Comparison of ENCODE assay signal across 6 cellular contexts in genomic region chr9:93323446-93323954, GRCh38.
A peak's percentile ranks its signal among the peaks of the same experiment; 100 is the strongest.
DNase-seq lines count a peak whose midpoint lies in the region; TF ChIP-seq lines count a peak whose summit lies in the region.
"Not testable (repeated sequence)": the region's sequence is repeated elsewhere in the genome, so short reads cannot be mapped to it uniquely, and the experiment has no call there.

No MANE protein-coding gene starts in this region.

- H3K4ac ChIP-seq in neuronal stem cell (ENCODE audit: low read length) = not testable (repeated sequence)

- H3K9ac ChIP-seq in BLaER1; Karpas-422 (ENCODE audit: low read length); neuronal stem cell (ENCODE audit: low read depth, low read length, poor library complexity): not testable (repeated sequence)

- H3K79me2 ChIP-seq in DOHH2 (ENCODE audit: control insufficient read depth, low read length); Karpas-422 (ENCODE audit: low read length): not testable (repeated sequence)

- not testable (repeated sequence) for H3F3A ChIP-seq in DOHH2 (ENCODE audit: control insufficient read depth, insufficient read depth)

- not testable (repeated sequence) for H2AFZ ChIP-seq in Karpas-422 (ENCODE audit: low read length); neuronal stem cell (ENCODE audit: low read length)

- H3K4me1 ChIP-seq in BLaER1 = peaks cover 48% of the 10 kb centered on the region
- H3K4me1 ChIP-seq in DOHH2 (ENCODE audit: control insufficient read depth, low read length) = peaks cover 52% of the 10 kb centered on the region
- H3K4me1 ChIP-seq in Karpas-422 (ENCODE audit: low read length); neuronal stem cell (ENCODE audit: control insufficient read depth in 2 of 2, insufficient read depth in 1 of 2, low read depth in 1 of 2, low read length in 2 of 2): not testable (repeated sequence)

- H2BK5ac ChIP-seq in neuronal stem cell (ENCODE audit: low read length) = not testable (repeated sequence)

- not testable (repeated sequence) for H3K36me3 ChIP-seq in BLaER1; DOHH2 (ENCODE audit: control insufficient read depth, low read length); Karpas-422 (ENCODE audit: insufficient read depth, low read length); neuronal stem cell (replicated peaks in 1 of 2; ENCODE audit: control insufficient read depth in 2 of 2, insufficient read depth in 2 of 2, low read length in 2 of 2)

- not testable (repeated sequence) for TF ChIP-seq CTCF in DOHH2 (IDR thresholded peaks at IDR 0.05; ENCODE audit: low read depth, low read length, poor library complexity, severe bottlenecking)

- H3K9me2 ChIP-seq in DOHH2 (replicated peaks; ENCODE audit: control insufficient read depth, low read length); Karpas-422 (replicated peaks; ENCODE audit: insufficient read depth, low read length): not testable (repeated sequence)

- not testable (repeated sequence) for H4K91ac ChIP-seq in neuronal stem cell (ENCODE audit: low read depth, low read length, poor library complexity)

- no CpG with 5 or more reads among the region's 6 CpGs for WGBS in neuronal stem cell (ENCODE audit: extremely low coverage in 2 of 2, insufficient read length in 2 of 2, insufficient replicate concordance in 1 of 2), 2 donors

- not testable (repeated sequence) for H3K27me3 ChIP-seq in BLaER1; DOHH2 (ENCODE audit: control insufficient read depth, low read length); Karpas-422 (ENCODE audit: low read length); neuronal stem cell (ENCODE audit: control insufficient read depth in 3 of 3, insufficient read depth in 3 of 3, low read depth in 1 of 3, low read length in 3 of 3)

- H3K14ac ChIP-seq in neuronal stem cell (ENCODE audit: low read length) = peak overlapping the region; percentile 8

- not testable (repeated sequence) for H4K20me1 ChIP-seq in BLaER1; DOHH2 (ENCODE audit: control insufficient read depth, insufficient read depth, low read depth, low read length); Karpas-422 (ENCODE audit: insufficient read depth, low read depth, low read length)

- not testable (repeated sequence) for H3K27ac ChIP-seq in BLaER1; Karpas-422 (ENCODE audit: low read length); neuronal stem cell (replicated peaks; ENCODE audit: low read length)
- peak overlapping the region; percentile 85 for H3K27ac ChIP-seq in DOHH2 (ENCODE audit: low read depth, low read length)

- not testable (repeated sequence) for H2BK120ac ChIP-seq in neuronal stem cell (ENCODE audit: low read depth, low read length)

- not testable (repeated sequence) for H2AK5ac ChIP-seq in neuronal stem cell (ENCODE audit: low read depth, low read length)

- peak; percentile 25 for DNase-seq in Karpas-422
- DNase-seq in activated CD8-positive, alpha-beta memory T cell treated with anti-CD3 and anti-CD28 coated beads for 24 hours = peak; percentile 30
- peak; percentile 58 for DNase-seq in activated effector memory CD4-positive, alpha-beta T cell treated with anti-CD3 and anti-CD28 coated beads, Interleukin-2, amount 50 U/mL, for 16 hours
- DNase-seq in neuronal stem cell (ENCODE audit: low spot score) = not testable (repeated sequence)

- H2BK12ac ChIP-seq in neuronal stem cell (ENCODE audit: low read length) = not testable (repeated sequence)

- H3K4me2 ChIP-seq in BLaER1 = peak overlapping the region; percentile 59; the same call in 1 of the 2 replicates
- H3K4me2 ChIP-seq in DOHH2 (ENCODE audit: low read length) = peak overlapping the region; percentile 64
- H3K4me2 ChIP-seq in Karpas-422 (ENCODE audit: low read depth, low read length, poor library complexity, severe bottlenecking); neuronal stem cell (ENCODE audit: insufficient read depth, low read length, poor library complexity, severe bottlenecking): not testable (repeated sequence)

- H3K79me1 ChIP-seq in neuronal stem cell (ENCODE audit: low read depth, low read length) = not testable (repeated sequence)

- H3K23ac ChIP-seq in neuronal stem cell (ENCODE audit: low read depth, low read length, poor library complexity) = not testable (repeated sequence)

- not testable (repeated sequence) for H4K8ac ChIP-seq in neuronal stem cell (ENCODE audit: low read depth, low read length)

- H3K18ac ChIP-seq in neuronal stem cell (ENCODE audit: low read length) = not testable (repeated sequence)

- not testable (repeated sequence) for H2BK15ac ChIP-seq in neuronal stem cell (ENCODE audit: low read length)

- not testable (repeated sequence) for H3K4me3 ChIP-seq in BLaER1; Karpas-422 (ENCODE audit: low read length); neuronal stem cell (ENCODE audit: low read length in 2 of 2)
- H3K4me3 ChIP-seq in DOHH2 (ENCODE audit: low read length) = peak overlapping the region; percentile 48

- not testable (repeated sequence) for H3K9me3 ChIP-seq in BLaER1; DOHH2 (ENCODE audit: control insufficient read depth, insufficient read depth, low read length); Karpas-422 (ENCODE audit: low read length); neuronal stem cell (replicated peaks in 1 of 2; ENCODE audit: control insufficient read depth in 2 of 2, insufficient read depth in 1 of 2, low read depth in 1 of 2, low read length in 2 of 2)
